9 cellular contexts compared by ENCODE assay signal in the genomic region with DNA sequence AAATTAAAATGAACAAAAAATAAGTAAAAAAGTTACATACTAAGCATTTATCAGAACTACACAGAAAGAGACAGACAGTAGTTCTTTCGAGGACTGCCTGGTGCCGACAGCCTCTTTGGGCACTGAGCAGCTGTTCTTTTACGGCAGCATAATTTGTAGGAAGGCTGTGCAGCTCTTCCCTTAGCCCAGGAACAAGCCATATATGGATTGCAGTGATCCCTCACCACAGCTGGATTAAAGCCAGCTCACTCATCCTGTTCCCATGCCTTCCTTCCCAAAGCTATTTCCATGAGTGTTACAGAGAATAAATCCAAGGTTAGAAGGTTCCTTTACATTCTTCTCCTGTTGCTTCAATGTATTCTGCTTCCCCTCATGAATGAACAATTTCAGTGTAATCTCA.
DNase-seq lines count a peak whose midpoint lies in the region; ATAC-seq, FAIRE-seq and TF ChIP-seq lines count a peak whose summit lies in the region.
"Had no signal": no experiment of that assay in that cellular context is flagged by ENCODE, and none has a peak within 500 bp of the region (broad histone marks: within the 10 kb centered on the region; RNA-seq: fewer than 3 reads in every experiment).

No MANE protein-coding gene starts in this region.

- peak; percentile 96 for DNase-seq in AG10803 (ENCODE audit: low read depth)
- DNase-seq in NCI-H2029 (lab: John Stamatoyannopoulos, UW): peak; percentile 90
- DNase-seq in colonic mucosa: peak; percentile 40
- DNase-seq in progenitor cell of endocrine pancreas (ENCODE audit: low spot score, unreplicated experiment): no peak
- no peak for DNase-seq in GM19239 (ENCODE audit: insufficient read length, low spot score)
- no peak for DNase-seq in stimulated activated naive CD4-positive, alpha-beta T cell (lab: John Stamatoyannopoulos, UW)

- H3K9me3 Mint-ChIP-seq in progenitor cell of endocrine pancreas (ENCODE audit: low read depth): no peaks in the 10 kb centered on the region
- H3K9me3 Mint-ChIP-seq: IgD-negative memory B cell had no signal

- no peaks in the 10 kb centered on the region for H3K36me3 Mint-ChIP-seq in progenitor cell of endocrine pancreas (ENCODE audit: insufficient read depth)

- TF ChIP-seq CTCF in AG10803 (conservative IDR thresholded peaks at IDR 0.05; ENCODE audit: low read length) (no peak), colonic mucosa (IDR thresholded peaks at IDR 0.05) (no peak), progenitor cell of endocrine pancreas (IDR thresholded peaks at IDR 0.05; ENCODE audit: unreplicated experiment) (no peak)

- H3K4me3 ChIP-seq in AG10803 (ENCODE audit: low read length) (no peak overlapping the region), colonic mucosa (no peak overlapping the region), muscle layer of colon (ENCODE audit: low read depth in 1 of 2, low read length in 2 of 2) (no peak overlapping the region)

- no peaks in the 10 kb centered on the region for H3K9me3 ChIP-seq in colonic mucosa
- H3K9me3 ChIP-seq in muscle layer of colon (ENCODE audit: low read length): no peaks in the 10 kb centered on the region

- no peak overlapping the region for H3K9ac ChIP-seq in colonic mucosa (ENCODE audit: low read depth in 2 of 2, low read length in 2 of 2)
- no peak overlapping the region for H3K9ac ChIP-seq in muscle layer of colon (ENCODE audit: low read length)

- H3K27ac ChIP-seq in colonic mucosa (peak overlapping the region; percentile 12), muscle layer of colon (ENCODE audit: low read depth, low read length) (peak overlapping the region; percentile 85)

- no peak overlapping the region for H3K27ac Mint-ChIP-seq in progenitor cell of endocrine pancreas
- H3K27ac Mint-ChIP-seq: IgD-negative memory B cell had no signal

- no peak for FAIRE-seq in GM19239 (lab: Jason Lieb, UNC)

- no peaks in the 10 kb centered on the region for H3K4me1 Mint-ChIP-seq in progenitor cell of endocrine pancreas (ENCODE audit: low read depth)
- H3K4me1 Mint-ChIP-seq: IgD-negative memory B cell had no signal

- H3K27me3 Mint-ChIP-seq in progenitor cell of endocrine pancreas: no peaks in the 10 kb centered on the region
- H3K27me3 Mint-ChIP-seq: IgD-negative memory B cell had no signal

- H3K27me3 ChIP-seq in colonic mucosa (no peaks in the 10 kb centered on the region), muscle layer of colon (ENCODE audit: control insufficient read depth in 1 of 2, insufficient read depth in 2 of 2, low read length in 2 of 2) (no peaks in the 10 kb centered on the region)

- H3K36me3 ChIP-seq in colonic mucosa (no peaks in the 10 kb centered on the region), muscle layer of colon (ENCODE audit: insufficient read depth, low read length) (no peaks in the 10 kb centered on the region)

- H3K4me1 ChIP-seq in colonic mucosa (no peaks in the 10 kb centered on the region), muscle layer of colon (ENCODE audit: insufficient read depth, low read length) (peaks cover 24% of the 10 kb centered on the region)

- ATAC-seq in GM18502 (IDR thresholded peaks at IDR 0.05; ENCODE audit: poor library complexity, unreplicated experiment): no peak

- intact Hi-C loops in colonic mucosa (cut with DNase I): no loop called here

- H3K4me3 Mint-ChIP-seq in progenitor cell of endocrine pancreas (ENCODE audit: low read depth): no peak overlapping the region
- H3K4me3 Mint-ChIP-seq: IgD-negative memory B cell had no signal

Comparison
In these comparisons a context has a peak if more than half of its experiments do, and no peak if none do; other contexts are left out.
1. DNase-seq: peak in AG10803 (single experiment), NCI-H2029 (single experiment) and colonic mucosa (single experiment); none in progenitor cell of endocrine pancreas (single experiment), GM19239 (single experiment) and stimulated activated naive CD4-positive, alpha-beta T cell (0 of 6).